32 cellular contexts compared by ENCODE assay signal in the genomic region with DNA sequence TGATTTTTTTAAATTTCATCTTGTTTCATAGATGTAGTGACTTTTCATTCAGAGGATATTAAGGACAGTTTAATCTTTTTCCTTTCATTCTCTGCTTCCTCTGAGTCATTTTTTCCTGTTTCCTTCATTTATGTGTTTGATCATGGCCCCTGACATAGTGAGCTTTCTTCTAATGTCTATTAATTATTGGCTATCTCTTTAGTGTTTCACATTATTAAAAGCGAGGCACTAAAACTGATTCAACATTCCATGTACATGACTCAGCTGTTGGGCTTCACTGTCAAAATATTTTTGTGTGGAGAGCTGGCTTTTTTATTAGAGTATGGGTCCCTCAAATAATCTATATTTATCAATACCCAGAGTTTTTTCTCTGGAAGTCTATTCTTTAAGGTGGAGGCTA.
"Had no signal": no experiment of that assay in that cellular context is flagged by ENCODE, and none has a peak within 500 bp of the region (broad histone marks: within the 10 kb centered on the region; RNA-seq: fewer than 3 reads in every experiment).

No MANE protein-coding gene starts in this region.

- H3K36me3 ChIP-seq: adrenal gland, cardiac muscle cell, colonic mucosa, esophagus squamous epithelium, gastroesophageal sphincter had no signal

- H3K4me1 ChIP-seq: adrenal gland, body of pancreas, colonic mucosa, esophagus squamous epithelium, gastroesophageal sphincter had no signal

- DNase-seq: activated CD4-positive, alpha-beta memory T cell treated with anti-CD3 and anti-CD28 coated beads for 36 hours; activated CD4-positive, alpha-beta T cell treated with anti-CD3 and anti-CD28 coated beads for 36 hours; activated CD4-positive, alpha-beta T cell treated with anti-CD3 and anti-CD28 coated beads, Interleukin-2, amount 10 ng/mL, durations not matched to agents 24 days and 14 days; activated CD4-positive, CD25-positive, alpha-beta regulatory T cell; activated CD4-positive, CD25-positive, alpha-beta regulatory T cell treated with anti-CD3 and anti-CD28 coated beads, Interleukin-2, amount 50 U/mL, for 72 hours; activated CD8-positive, alpha-beta memory T cell treated with anti-CD3 and anti-CD28 coated beads, Interleukin-2, amount 10 ng/mL, durations not matched to agents 7 days and 5 days; activated CD8-positive, alpha-beta memory T cell treated with anti-CD3 and anti-CD28 coated beads, Interleukin-2, amount 50 U/mL, for 4 hours; activated CD8-positive, alpha-beta T cell treated with anti-CD3 and anti-CD28 coated beads, Interleukin-2, amount 10 ng/mL, durations not matched to agents 7 days and 5 days; activated effector memory CD4-positive, alpha-beta T cell treated with anti-CD3 and anti-CD28 coated beads, Interleukin-2, amount 50 U/mL, for 16 hours; activated naive CD4-positive, alpha-beta T cell treated with anti-CD3 and anti-CD28 coated beads for 36 hours; activated naive CD8-positive, alpha-beta T cell treated with anti-CD3 and anti-CD28 coated beads for 36 hours; activated naive CD8-positive, alpha-beta T cell treated with anti-CD3 and anti-CD28 coated beads, Interleukin-2, amount 50 U/mL, for 24 hours; activated T-cell treated with anti-CD3 and anti-CD28 coated beads, Interleukin-2, amount 50 U/mL, for 1 hour; activated T-cell treated with anti-CD3 and anti-CD28 coated beads, Interleukin-2, amount 50 U/mL, for 48 hours; adrenal gland; amygdala; aorta; body of pancreas; central memory CD4-positive, alpha-beta T cell; cerebellar nuclear complex; colonic mucosa; dorsolateral prefrontal cortex; effector memory CD4-positive, alpha-beta T cell; endodermal cell; esophagus squamous epithelium; foreskin melanocyte; SW 1271; T-helper 1 cell; T-helper 17 cell; T1000 had no signal

- H3K4me3 ChIP-seq: adrenal gland, body of pancreas, cardiac muscle cell, colonic mucosa, dorsolateral prefrontal cortex, esophagus squamous epithelium, gastroesophageal sphincter had no signal

- H3K27me3 ChIP-seq: adrenal gland, body of pancreas, cardiac muscle cell, colonic mucosa, dorsolateral prefrontal cortex, esophagus squamous epithelium, gastroesophageal sphincter had no signal

- H3K9me3 ChIP-seq: adrenal gland, body of pancreas, colonic mucosa, esophagus squamous epithelium, gastroesophageal sphincter had no signal

- H3K27ac ChIP-seq: adrenal gland, body of pancreas, cardiac muscle cell, colonic mucosa, dorsolateral prefrontal cortex, esophagus squamous epithelium, gastroesophageal sphincter had no signal
